ENCODE assay signal across 12 cellular contexts in genomic region chr5:172637122-172637580, GRCh38. TPM values are rescaled to one million over a fixed set of nuclear protein-coding genes. Genes with fewer than 3 reads are reported as not detected.
A peak's percentile ranks its signal among the peaks of the same experiment; 100 is the strongest.
DNase-seq lines count a peak whose midpoint lies in the region; TF ChIP-seq lines count a peak whose summit lies in the region.
"Had no signal": no experiment of that assay in that cellular context is flagged by ENCODE, and none has a peak within 500 bp of the region (broad histone marks: within the 10 kb centered on the region; RNA-seq: fewer than 3 reads in every experiment).

No MANE protein-coding gene starts in this region.

- no peak overlapping the region for H3K4me3 ChIP-seq in endodermal cell (ENCODE audit: low read length)
- H3K4me3 ChIP-seq: PC-9, stomach had no signal

- H3K27ac Mint-ChIP-seq in endodermal cell: no peak overlapping the region
- H3K27ac Mint-ChIP-seq in CD14-positive monocyte: no peak overlapping the region
- H3K27ac Mint-ChIP-seq: memory B cell had no signal

- H3K4me3 Mint-ChIP-seq in endodermal cell (no peak overlapping the region), CD14-positive monocyte (no peak overlapping the region)
- H3K4me3 Mint-ChIP-seq: memory B cell had no signal

- no peaks in the 10 kb centered on the region for H3K9me3 Mint-ChIP-seq in endodermal cell
- no peaks in the 10 kb centered on the region for H3K9me3 Mint-ChIP-seq in CD14-positive monocyte
- H3K9me3 Mint-ChIP-seq: memory B cell had no signal

- H3K27me3 ChIP-seq in endodermal cell (ENCODE audit: control insufficient read depth, insufficient read depth, low read length, poor library complexity, severe bottlenecking): peaks cover 15% of the 10 kb centered on the region

- DNase-seq in HPDE6-E6E7 (ENCODE audit: extremely low spot score) (peak; percentile 84), NCI-H345 (lab: John Stamatoyannopoulos, UW) (peak; percentile 90), endodermal cell (peak; percentile 45), renal cortical epithelial cell (ENCODE audit: low read depth) (peak; percentile 10), CD14-positive monocyte (ENCODE audit: low spot score) (no peak)
- no peak for DNase-seq in activated CD4-positive, alpha-beta T cell treated with anti-CD3 and anti-CD28 coated beads for 48 hours
- DNase-seq in stimulated activated CD4-positive, alpha-beta T cell treated with anti-CD3 and anti-CD28 coated beads, Interleukin-1b, Interleukin-23, amount 100 ng/mL, for 48 hours: no peak
- DNase-seq: IMR-90; stimulated activated CD4-positive, alpha-beta T cell treated with anti-CD3 and anti-CD28 coated beads, Interleukin-12 subunit alpha, Interleukin-12 subunit beta, amount 100 ng/mL, for 4 hours; stomach had no signal

- 89 to 94% methylated on average over 8 to 10 of the region's 10 CpGs for WGBS in endodermal cell (ENCODE audit: insufficient coverage in 1 of 2, insufficient read length in 1 of 2), 2 experiments

- no peaks in the 10 kb centered on the region for H3K36me3 ChIP-seq in endodermal cell (ENCODE audit: control insufficient read depth, insufficient read depth, low read length)
- H3K36me3 ChIP-seq: stomach had no signal

- no peak overlapping the region for H3K9ac ChIP-seq in endodermal cell (ENCODE audit: extremely low read depth, low read length, poor library complexity, severe bottlenecking)

- H3K27me3 Mint-ChIP-seq in endodermal cell (ENCODE audit: insufficient read depth) (peaks cover 21% of the 10 kb centered on the region), CD14-positive monocyte (ENCODE audit: low read depth in 3 of 3) (peaks cover 16 to 26% (median 18%) of the 10 kb centered on the region in 3 donors)

- no peaks in the 10 kb centered on the region for H3K9me3 ChIP-seq in endodermal cell (ENCODE audit: control insufficient read depth, low read length)
- H3K9me3 ChIP-seq: stomach had no signal

- intact Hi-C loops in CD14-positive monocyte (cut with micrococcal nuclease): no loop called here

- H3K4me1 ChIP-seq in endodermal cell (ENCODE audit: control insufficient read depth, insufficient read depth, low read length): no peaks in the 10 kb centered on the region

- H3K27ac ChIP-seq in endodermal cell (ENCODE audit: low read depth, low read length): no peak overlapping the region
- H3K27ac ChIP-seq: PC-9, stomach had no signal

- TF ChIP-seq CTCF in endodermal cell (conservative IDR thresholded peaks at IDR 0.05): no peak
- no peak for TF ChIP-seq CTCF in CD14-positive monocyte (IDR thresholded peaks at IDR 0.05)

- H3K36me3 Mint-ChIP-seq in endodermal cell (ENCODE audit: low read depth) (no peaks in the 10 kb centered on the region), CD14-positive monocyte (no peaks in the 10 kb centered on the region)
- H3K36me3 Mint-ChIP-seq: memory B cell had no signal

- peaks cover 5% of the 10 kb centered on the region for H3K4me1 Mint-ChIP-seq in endodermal cell
- peaks cover 27% of the 10 kb centered on the region for H3K4me1 Mint-ChIP-seq in CD14-positive monocyte

RNA-seq across cellular contexts. Expression of gene NEURL1B, which starts 3.9 kb away (rescaled TPM):
- total RNA-seq in endodermal cell (1 to 10 TPM; 4.9 to 6.3 TPM), renal cortical epithelial cell (0.15 and 1.6 TPM in 2 replicates)
- 10.1 TPM for polyA plus RNA-seq in endodermal cell (2013, experiment 1 of 2)
- 11.1 TPM for polyA plus RNA-seq in endodermal cell (2013, experiment 2 of 2)
- polyA plus RNA-seq in CD14-positive monocyte: not detected

Comparison
In these comparisons a context has a peak if more than half of its experiments do, and no peak if none do; other contexts are left out.
1. DNase-seq: peak in HPDE6-E6E7 (single experiment), NCI-H345 (single experiment), endodermal cell (single experiment) and renal cortical epithelial cell (single experiment); none in activated CD4-positive, alpha-beta T cell treated with anti-CD3 and anti-CD28 coated beads for 48 hours (single experiment), stimulated activated CD4-positive, alpha-beta T cell treated with anti-CD3 and anti-CD28 coated beads, Interleukin-1b, Interleukin-23, amount 100 ng/mL, for 48 hours (single experiment) and CD14-positive monocyte (single experiment).